Comparison of ENCODE assay signal across 27 cellular contexts in the genomic region with DNA sequence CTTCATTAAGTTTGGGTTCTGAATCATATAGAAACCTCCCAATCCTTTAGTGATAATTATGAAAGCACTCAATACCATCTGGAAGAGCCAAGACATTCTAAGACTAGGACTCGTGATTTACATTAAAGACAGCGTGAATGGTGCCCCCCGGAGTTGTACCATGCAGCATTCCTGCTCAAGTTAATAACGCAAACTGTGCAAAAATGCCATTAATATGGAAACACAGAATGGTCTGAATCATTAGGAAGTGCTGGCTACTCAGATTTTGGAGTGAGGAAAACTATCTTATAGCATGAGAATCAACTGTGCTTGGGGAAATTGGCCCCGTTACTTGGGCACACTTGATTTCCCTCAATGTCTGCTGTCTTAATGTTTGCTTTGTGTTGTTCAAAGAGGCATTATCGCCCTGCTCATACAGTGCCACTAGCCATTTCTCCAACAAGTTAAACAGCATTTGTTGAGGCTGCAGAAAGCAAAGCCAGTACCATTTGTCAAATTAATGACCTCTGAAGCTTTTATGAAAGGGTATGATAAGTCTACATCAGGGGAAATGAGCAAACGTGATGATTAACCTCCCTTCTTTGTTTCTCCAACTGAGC. TPM values are rescaled to one million over a fixed set of nuclear protein-coding genes. Genes with fewer than 3 reads are reported as not detected.
DNase-seq lines count a peak whose midpoint lies in the region; ATAC-seq, FAIRE-seq and TF ChIP-seq lines count a peak whose summit lies in the region.
"Had no signal": no experiment of that assay in that cellular context is flagged by ENCODE, and none has a peak within 500 bp of the region (broad histone marks: within the 10 kb centered on the region; RNA-seq: fewer than 3 reads in every experiment).

No MANE protein-coding gene starts in this region.

- ATAC-seq in pancreas (peak; percentile 54 to 83 (median 80)), Right ventricle myocardium superior (ENCODE audit: poor library complexity) (no peak)
- ATAC-seq: gastrocnemius medialis; lower lobe of right lung; stimulated activated effector memory CD8-positive, alpha-beta T cell treated with anti-CD3 and anti-CD28 coated beads, Interleukin-12 subunit alpha, Interleukin-12 subunit beta, amount 100 ng/mL, for 72 hours; upper lobe of right lung had no signal

- no peak for FAIRE-seq in pancreas (lab: Jason Lieb, UNC)
- FAIRE-seq: GM12892 had no signal

- H3K4me1 ChIP-seq in pancreas, result peaks cover 22 to 32% (median 27%) of the 10 kb centered on the region in 3 donors
- H3K4me1 ChIP-seq: adrenal gland, lower lobe of right lung, parathyroid adenoma, right atrium auricular region, spleen, upper lobe of right lung had no signal

- H3K4me3 ChIP-seq in pancreas, result no peak overlapping the region
- H3K4me3 ChIP-seq: adrenal gland, gastrocnemius medialis, hepatocyte, lower lobe of right lung, right atrium auricular region, spleen, upper lobe of right lung had no signal

- intact Hi-C loops in pancreas (cut with DNase I) (no loop called here), Right ventricle myocardium superior (cut with DNase I) (no loop called here)

- WGBS in pancreas, 2 donors, result 45 to 47% methylated on average over 7 of the region's 7 CpGs

- DNase-seq in NCI-H345 (lab: John Stamatoyannopoulos, UW), result peak; percentile 53
- no peak for DNase-seq in NCI-H345 treated with DMSO at 0.1 percent for 48 hours (lab: John Stamatoyannopoulos, UW; ENCODE audit: unreplicated experiment)
- DNase-seq in NCI-H2029 treated with DMSO at 0.1 percent for 48 hours (lab: John Stamatoyannopoulos, UW), result peak; percentile 58
- DNase-seq in SHP77 treated with DMSO at 0.1 percent for 48 hours (lab: John Stamatoyannopoulos, UW), result peak; percentile 3
- DNase-seq in pancreas, result peak in 1 of 6 donors; percentile 10
- DNase-seq in Right ventricle myocardium superior, result no peak
- no peak for DNase-seq in HK-2 (ENCODE audit: unreplicated experiment)
- DNase-seq in activated T-cell treated with anti-CD3 and anti-CD28 coated beads, Interleukin-2, amount 50 U/mL, for 1 hour, result no peak
- DNase-seq: ACHN; activated CD4-positive, alpha-beta T cell treated with anti-CD3 and anti-CD28 coated beads for 48 hours; activated naive CD4-positive, alpha-beta T cell treated with Interleukin-2 at 50 U/mL for 16 hours; activated T-cell treated with anti-CD3 and anti-CD28 coated beads, Interleukin-2, amount 50 U/mL, for 48 hours; adrenal gland; EL; endodermal cell; gastrocnemius medialis; H7; Karpas-422; lower lobe of right lung; spleen; stimulated activated CD4-positive, alpha-beta T cell treated with anti-CD3 and anti-CD28 coated beads, Interleukin-2, amount 100 ng/mL, for 48 hours; upper lobe of right lung had no signal

- no peaks in the 10 kb centered on the region for H3K27me3 ChIP-seq in pancreas
- H3K27me3 ChIP-seq: adrenal gland, gastrocnemius medialis, hepatocyte, right atrium auricular region, spleen, upper lobe of right lung had no signal

- H3K9me3 ChIP-seq in pancreas, result no peaks in the 10 kb centered on the region
- H3K9me3 ChIP-seq: adrenal gland, gastrocnemius medialis, lower lobe of right lung, right atrium auricular region, spleen, upper lobe of right lung had no signal

- no peak for TF ChIP-seq CTCF in pancreas (IDR thresholded peaks at IDR 0.05)

- H3K36me3 ChIP-seq in pancreas, result no peaks in the 10 kb centered on the region
- H3K36me3 ChIP-seq: adrenal gland, gastrocnemius medialis, lower lobe of right lung, right atrium auricular region, upper lobe of right lung had no signal

- peak overlapping the region; percentile 20 to 59 (median 39) for H3K27ac ChIP-seq in pancreas
- H3K27ac ChIP-seq: adrenal gland, gastrocnemius medialis, hepatocyte, lower lobe of right lung, parathyroid adenoma, right atrium auricular region, spleen, upper lobe of right lung had no signal

RNA-seq across cellular contexts. Expression of gene TPH1, which starts 18.5 kb away (rescaled TPM):
- total RNA-seq in pancreas (under 1 TPM; 0.03 to 0.35 (median 0.14) TPM), Right ventricle myocardium superior (0.08 TPM)
- under 1 TPM; 0.23 to 0.47 TPM for polyA plus RNA-seq in pancreas
- polyA plus RNA-seq: hepatocyte had no signal

RNA-seq across cellular contexts. Expression of gene SAAL1, which starts 41.3 kb away (rescaled TPM):
- total RNA-seq in pancreas (1 to 10 TPM; 4.6 to 7.4 (median 5.5) TPM), Right ventricle myocardium superior (7.3 TPM)
- 1 to 10 TPM; 7.0 to 8.8 TPM for polyA plus RNA-seq in pancreas

RNA-seq across cellular contexts. Expression of gene SERGEF, which starts 51.7 kb away (rescaled TPM):
- total RNA-seq in pancreas (10 to 100 TPM; 17.8 to 29.6 (median 24.0) TPM), Right ventricle myocardium superior (14.7 TPM)
- 100 to 1,000 TPM in 1 of 2 donors, 10 to 100 TPM in 1; 51.9 to 101 TPM for polyA plus RNA-seq in pancreas

Comparison
In these comparisons a context has a peak if more than half of its experiments do, and no peak if none do; other contexts are left out.
1. DNase-seq: peak in NCI-H345 (single experiment), NCI-H2029 treated with DMSO at 0.1 percent for 48 hours (single experiment) and SHP77 treated with DMSO at 0.1 percent for 48 hours (single experiment); none in NCI-H345 treated with DMSO at 0.1 percent for 48 hours (single experiment), Right ventricle myocardium superior (single experiment), HK-2 (single experiment) and activated T-cell treated with anti-CD3 and anti-CD28 coated beads, Interleukin-2, amount 50 U/mL, for 1 hour (single experiment).